1 cellular context compared by ENCODE assay signal in genomic region chr1:196400478-196401453, GRCh38.
TF ChIP-seq lines count a peak whose summit lies in the region.

No MANE protein-coding gene starts in this region.

TF ChIP-seq in HepG2, 621 proteins besides CTCF, POLR2A, EP300 and RAD21 (continued from another document and continues in another):
- TF ChIP-seq ZGPAT (CRISPR knock-in tag; IDR thresholded peaks at IDR 0.05) (0 out of 2 replicates have a peak, but pooled peaks have one; percentile 8), FOXA1 (IDR thresholded peaks at IDR 0.05) (no peak), FOXA1 (CRISPR knock-in tag; IDR thresholded peaks at IDR 0.05) (peak; percentile 74), MEIS1 (CRISPR knock-in tag; IDR thresholded peaks at IDR 0.05; ENCODE audit: borderline replicate concordance) (peak; percentile 32; the same call in 1 of the 2 replicates), BRD4 (CRISPR knock-in tag; IDR thresholded peaks at IDR 0.05) (no peak), RCOR2 (CRISPR knock-in tag; IDR thresholded peaks at IDR 0.05) (peak; percentile 18; the same call in 1 of the 2 replicates), HNF4G (IDR thresholded peaks at IDR 0.05; ENCODE audit: borderline replicate concordance, low read depth, low read length) (peak; percentile 42; the same call in 1 of the 2 replicates), HNF4G (CRISPR knock-in tag; IDR thresholded peaks at IDR 0.05; ENCODE audit: borderline replicate concordance, low read depth) (no peak), NR1H2 (CRISPR knock-in tag; IDR thresholded peaks at IDR 0.05; ENCODE audit: borderline replicate concordance, low read depth) (no peak), ZNF891 (CRISPR knock-in tag; IDR thresholded peaks at IDR 0.05) (no peak), ZNF407 (CRISPR knock-in tag; IDR thresholded peaks at IDR 0.05; ENCODE audit: not compliant biosample characterization) (no peak), ZNF317 (CRISPR knock-in tag; IDR thresholded peaks at IDR 0.05) (peak; percentile 65), KLF12 (CRISPR knock-in tag; IDR thresholded peaks at IDR 0.05; ENCODE audit: borderline replicate concordance) (no peak), FOXK2 (IDR thresholded peaks at IDR 0.05) (peak; percentile 70), ZNF646 (CRISPR knock-in tag; IDR thresholded peaks at IDR 0.05) (peak; percentile 83), LRRFIP1 (CRISPR knock-in tag; conservative IDR thresholded peaks at IDR 0.05) (no peak), ZNF276 (CRISPR knock-in tag; IDR thresholded peaks at IDR 0.05; ENCODE audit: low read depth) (no peak), ZNF556 (CRISPR knock-in tag; IDR thresholded peaks at IDR 0.05; ENCODE audit: borderline replicate concordance) (peak; percentile 34; the same call in 1 of the 2 replicates), NR2F1 (CRISPR knock-in tag; IDR thresholded peaks at IDR 0.05) (peak; percentile 70 to 78), KDM6A (CRISPR knock-in tag; IDR thresholded peaks at IDR 0.05; ENCODE audit: low read depth) (peak; percentile 64; the same call in 1 of the 2 replicates), KDM5A (IDR thresholded peaks at IDR 0.05; ENCODE audit: borderline replicate concordance, low read length) (no peak), RARA (CRISPR knock-in tag; IDR thresholded peaks at IDR 0.05) (peak; percentile 74), PAXIP1 (CRISPR knock-in tag; conservative IDR thresholded peaks at IDR 0.05) (peak; percentile 70), ZBTB37 (CRISPR knock-in tag; IDR thresholded peaks at IDR 0.05) (peak; percentile 99), ZSCAN20 (CRISPR knock-in tag; IDR thresholded peaks at IDR 0.05; ENCODE audit: borderline replicate concordance) (no peak), ZSCAN9 (CRISPR knock-in tag; IDR thresholded peaks at IDR 0.05; ENCODE audit: borderline replicate concordance) (no peak), ZMYM4 (CRISPR knock-in tag; IDR thresholded peaks at IDR 0.05) (peak; percentile 78)
